8 cellular contexts compared by ENCODE assay signal in the genomic region with DNA sequence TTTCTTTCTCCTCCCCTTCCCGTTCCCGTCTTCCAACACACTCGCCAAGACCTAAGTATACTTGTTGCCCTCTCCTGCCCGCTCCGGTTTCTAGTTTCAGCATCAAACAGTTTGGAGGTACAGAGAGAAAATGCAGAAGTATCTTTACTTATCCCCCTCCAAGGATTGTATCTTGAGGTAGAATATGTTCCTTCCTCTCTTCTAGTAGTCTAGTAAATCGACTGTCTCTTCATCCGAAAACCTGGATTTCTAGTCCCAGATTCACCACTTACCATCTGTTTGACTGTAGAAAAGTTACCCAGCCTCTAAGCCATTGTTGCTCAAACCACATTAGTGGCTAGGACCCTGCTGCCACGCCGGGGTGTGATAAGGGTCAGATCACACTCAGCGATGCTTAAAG. TPM values are rescaled to one million over a fixed set of nuclear protein-coding genes. Genes with fewer than 3 reads are reported as not detected.
A peak's percentile ranks its signal among the peaks of the same experiment; 100 is the strongest.
DNase-seq lines count a peak whose midpoint lies in the region; ATAC-seq and TF ChIP-seq lines count a peak whose summit lies in the region.

No MANE protein-coding gene starts in this region.

- DNase-seq in H7 (no peak), T-helper 17 cell (no peak), fibroblast of villous mesenchyme (ENCODE audit: low read depth) (no peak), GM19240 (ENCODE audit: insufficient read length, low spot score) (no peak)

- peak overlapping the region; percentile 87 for H3K4me2 ChIP-seq in skeletal muscle satellite cell (ENCODE audit: low read length)

- H3K27me3 ChIP-seq in H7 (ENCODE audit: control insufficient read depth, insufficient read depth, low read length) (no peaks in the 10 kb centered on the region), skeletal muscle satellite cell (ENCODE audit: control insufficient read depth, insufficient read depth, low read length) (no peaks in the 10 kb centered on the region)

- peak overlapping the region; percentile 98 for H3K9ac ChIP-seq in skeletal muscle satellite cell (ENCODE audit: low read depth, low read length)

- H3K4me3 Mint-ChIP-seq in T-helper 17 cell, result peak overlapping the region; percentile 96

- H3K4me1 ChIP-seq in skeletal muscle satellite cell (ENCODE audit: control insufficient read depth, insufficient read depth, low read length), result peaks cover 11% of the 10 kb centered on the region

- no peaks in the 10 kb centered on the region; the same call in none of the 2 replicates for H3K36me3 ChIP-seq in H7 (replicated peaks; ENCODE audit: control insufficient read depth, insufficient read depth, low read length)
- peaks cover 25% of the 10 kb centered on the region for H3K36me3 ChIP-seq in skeletal muscle satellite cell (ENCODE audit: insufficient read depth, low read length)

- peaks cover 70% of the 10 kb centered on the region for H3K4me1 Mint-ChIP-seq in T-helper 17 cell

- no peaks in the 10 kb centered on the region for H3K27me3 Mint-ChIP-seq in T-helper 17 cell

- H3K9me3 ChIP-seq in T-helper 17 cell (ENCODE audit: control insufficient read depth, low read length, poor library complexity, severe bottlenecking) (no peaks in the 10 kb centered on the region), skeletal muscle satellite cell (replicated peaks; ENCODE audit: low read length) (no peaks in the 10 kb centered on the region)

- ATAC-seq in T-helper 17 cell (no peak), GM18498 (IDR thresholded peaks at IDR 0.05; ENCODE audit: unreplicated experiment) (no peak), GM18870 (IDR thresholded peaks at IDR 0.05; ENCODE audit: unreplicated experiment) (no peak)
- ATAC-seq in activated CD4-positive, CD25-positive, alpha-beta regulatory T cell treated with anti-CD3 and anti-CD28 coated beads, Interleukin-2, amount 50 U/mL, for 24 hours, result no peak

- peaks cover 6% of the 10 kb centered on the region for H3K36me3 Mint-ChIP-seq in T-helper 17 cell (ENCODE audit: low read depth)

- peak overlapping the region; percentile 84 for H3K4me3 ChIP-seq in H7 (ENCODE audit: insufficient read depth, low read depth, low read length)
- peak overlapping the region; percentile 91 for H3K4me3 ChIP-seq in fibroblast of villous mesenchyme (ENCODE audit: low read depth, low read length)
- H3K4me3 ChIP-seq in skeletal muscle satellite cell (ENCODE audit: low read length), result peak overlapping the region; percentile 75

- TF ChIP-seq CTCF in fibroblast of villous mesenchyme (IDR thresholded peaks at IDR 0.05; ENCODE audit: insufficient read depth, low read depth, low read length), result no peak

- H3K27ac Mint-ChIP-seq in T-helper 17 cell, result peak overlapping the region; percentile 96

RNA-seq across cellular contexts. Expression of a gene that starts 0.8 kb away (rescaled TPM):
- total RNA-seq in H7 (2014; rRNA removed; shearing (Covaris generic)), result 64.6 and 65.3 TPM in 2 replicates
- total RNA-seq in T-helper 17 cell (10 to 100 TPM; 52.1 to 58.8 TPM), fibroblast of villous mesenchyme (74.7 and 76.3 TPM in 2 replicates)
- total RNA-seq in skeletal muscle satellite cell (2012; rRNA removed), result 98.9 and 109 TPM in 2 replicates

RNA-seq across cellular contexts. Expression of a gene that starts 0.9 kb away (rescaled TPM):
- 5.0 and 8.0 TPM in 2 replicates for total RNA-seq in H7 (2014; rRNA removed; shearing (Covaris generic))
- total RNA-seq in T-helper 17 cell, result 10 to 100 TPM; 14.6 to 17.2 TPM
- total RNA-seq in fibroblast of villous mesenchyme, result 4.2 and 5.2 TPM in 2 replicates
- total RNA-seq in skeletal muscle satellite cell (2012; rRNA removed), result 5.2 and 6.6 TPM in 2 replicates

RNA-seq across cellular contexts. Expression of a gene that starts 11.8 kb away (rescaled TPM):
- not detected in 2 replicates for total RNA-seq in H7 (2014; rRNA removed; shearing (Covaris generic))
- total RNA-seq in T-helper 17 cell, result not detected
- total RNA-seq in fibroblast of villous mesenchyme, result not detected in 2 replicates
- 0.25 and 1.7 TPM in 2 replicates for total RNA-seq in skeletal muscle satellite cell (2012; rRNA removed)

RNA-seq across cellular contexts. Expression of a gene that starts 25.3 kb away (rescaled TPM):
- not detected in 2 replicates for total RNA-seq in H7 (2014; rRNA removed; shearing (Covaris generic))
- not detected for total RNA-seq in T-helper 17 cell
- total RNA-seq in fibroblast of villous mesenchyme, result not detected in 2 replicates
- total RNA-seq in skeletal muscle satellite cell (2012; rRNA removed), result under 0.01 and 2.0 TPM in 2 replicates

RNA-seq across cellular contexts. Expression of a gene that starts 31.1 kb away (rescaled TPM):
- not detected in 2 replicates for total RNA-seq in H7 (2014; rRNA removed; shearing (Covaris generic))
- total RNA-seq in T-helper 17 cell, result not detected
- not detected in 2 replicates for total RNA-seq in fibroblast of villous mesenchyme
- under 0.01 TPM in 1 of 2 replicates, not detected in the other for total RNA-seq in skeletal muscle satellite cell (2012; rRNA removed)
